In the genomic region with DNA sequence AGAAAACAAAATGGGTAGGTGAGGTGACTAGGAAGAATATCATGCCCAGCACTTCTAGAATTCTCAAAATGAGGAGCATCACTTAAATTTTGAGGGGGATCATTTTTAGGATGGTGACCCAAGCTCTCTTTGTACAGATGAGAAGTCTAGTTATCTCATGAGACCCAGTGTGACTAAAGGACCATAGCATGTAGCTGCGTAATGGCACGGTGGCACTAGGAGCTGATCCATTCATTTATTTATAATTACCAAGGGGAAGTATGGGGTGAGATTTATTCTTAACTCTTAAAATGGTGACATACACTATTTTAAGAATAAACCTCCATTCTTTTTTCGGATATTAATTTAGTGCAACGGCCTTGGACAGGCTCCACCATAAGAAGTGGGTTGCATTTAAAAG, we compare ENCODE assay signal across 17 cellular contexts. TPM values are rescaled to one million over a fixed set of nuclear protein-coding genes. Genes with fewer than 3 reads are reported as not detected.
DNase-seq lines count a peak whose midpoint lies in the region; ATAC-seq and TF ChIP-seq lines count a peak whose summit lies in the region.
"Had no signal": no experiment of that assay in that cellular context is flagged by ENCODE, and none has a peak within 500 bp of the region (broad histone marks: within the 10 kb centered on the region; RNA-seq: fewer than 3 reads in every experiment).

No MANE protein-coding gene starts in this region.

- H3K27ac ChIP-seq in heart right ventricle (peak overlapping the region in 6 of 10 donors; percentile 3 to 52 (median 25)), right cardiac atrium (ENCODE audit: low read length) (no peak overlapping the region), mammary epithelial cell (ENCODE audit: insufficient read depth, low read depth, low read length) (peak overlapping the region; percentile 23)
- H3K27ac ChIP-seq: pancreas, VCaP had no signal

- H3K27me3 ChIP-seq in heart right ventricle: no peaks in the 10 kb centered on the region
- H3K27me3 ChIP-seq in right cardiac atrium (ENCODE audit: control insufficient read depth, insufficient read depth): no peaks in the 10 kb centered on the region
- H3K27me3 ChIP-seq in mammary epithelial cell (ENCODE audit: insufficient read depth, low read length): no peaks in the 10 kb centered on the region
- H3K27me3 ChIP-seq: pancreas had no signal

- in situ Hi-C loops in mammary epithelial cell (cut with MboI; ENCODE audit: low sequenced_read_pairs in 2 of 2): no loop called here

- ATAC-seq in heart right ventricle (no peak), right cardiac atrium (no peak), GM21737 (IDR thresholded peaks at IDR 0.05; ENCODE audit: unreplicated experiment) (no peak), GM21576 (IDR thresholded peaks at IDR 0.05; ENCODE audit: unreplicated experiment) (no peak)
- no peak for ATAC-seq in natural killer cell treated with Interleukin-12 subunit alpha and Interleukin-12 subunit beta and Interleukin-15 and Interleukin-18, amount 100 ng/mL, for 72 hours
- ATAC-seq: pancreas had no signal

- H3K9ac ChIP-seq in mammary epithelial cell (ENCODE audit: insufficient read depth, low read length): no peak overlapping the region

- intact Hi-C loops in heart right ventricle (cut with DNase I) (no loop called here), right cardiac atrium (cut with DNase I) (no loop called here), mammary epithelial cell (cut with micrococcal nuclease) (no loop called here)

- H3K79me2 ChIP-seq in mammary epithelial cell (ENCODE audit: insufficient read depth, low read length): peaks cover 99% of the 10 kb centered on the region

- CTCF ChIA-PET in mammary epithelial cell (lab: Charles Lee; ENCODE audit: low non-redundant PET): no interaction called here

- no peaks in the 10 kb centered on the region for H4K20me1 ChIP-seq in mammary epithelial cell (ENCODE audit: insufficient read depth, low read length)

- no peaks in the 10 kb centered on the region for H3K9me3 Mint-ChIP-seq in natural killer cell treated with Interleukin-12 subunit alpha and Interleukin-12 subunit beta and Interleukin-15 and Interleukin-18, amount 100 ng/mL, for 72 hours
- H3K9me3 Mint-ChIP-seq: activated naive CD8-positive, alpha-beta T cell treated with anti-CD3 and anti-CD28 coated beads, Interleukin-2, amount 10 ng/mL, durations not matched to agents 7 days and 5 days had no signal

- H3K4me3 Mint-ChIP-seq in natural killer cell treated with Interleukin-12 subunit alpha and Interleukin-12 subunit beta and Interleukin-15 and Interleukin-18, amount 100 ng/mL, for 72 hours: peak overlapping the region; percentile 40
- H3K4me3 Mint-ChIP-seq: activated naive CD8-positive, alpha-beta T cell treated with anti-CD3 and anti-CD28 coated beads, Interleukin-2, amount 10 ng/mL, durations not matched to agents 7 days and 5 days had no signal

- WGBS in heart right ventricle, 2 donors: 56 to 62% methylated on average over 4 of the region's 4 CpGs
- WGBS in right cardiac atrium: 63% methylated on average over 4 of the region's 4 CpGs
- WGBS in mammary epithelial cell (ENCODE audit: low coverage, missing lambda C conversion rate): 63% methylated on average over 4 of the region's 4 CpGs

- H3K9me3 ChIP-seq in heart right ventricle (no peaks in the 10 kb centered on the region), right cardiac atrium (ENCODE audit: control insufficient read depth, low read length) (no peaks in the 10 kb centered on the region), mammary epithelial cell (replicated peaks; ENCODE audit: insufficient read depth, low read length) (no peaks in the 10 kb centered on the region)
- H3K9me3 ChIP-seq: pancreas had no signal

- BruUV-seq in mammary epithelial cell (replicated peaks; lab: Mats Ljungman, UMichigan): no TSS peak

- peaks cover 28% of the 10 kb centered on the region for H3K36me3 Mint-ChIP-seq in natural killer cell treated with Interleukin-12 subunit alpha and Interleukin-12 subunit beta and Interleukin-15 and Interleukin-18, amount 100 ng/mL, for 72 hours

- no peak for TF ChIP-seq CTCF in heart right ventricle (IDR thresholded peaks at IDR 0.05)
- TF ChIP-seq CTCF in mammary epithelial cell (conservative IDR thresholded peaks at IDR 0.05 in 1 of 2, IDR thresholded peaks at IDR 0.05 in 1 of 2; ENCODE audit: extremely low read depth in 1 of 2, insufficient read depth in 1 of 2, low read depth in 1 of 2, low read length in 2 of 2): no peak

- dilution Hi-C loops in mammary epithelial cell (cut with HindIII; ENCODE audit: low sequenced_read_pairs): no loop called here

- peak overlapping the region; percentile 37 for H3K4me2 ChIP-seq in mammary epithelial cell (ENCODE audit: insufficient read depth, low read depth, low read length)

- peaks cover 0 to 32% (median 7%) of the 10 kb centered on the region in 9 donors for H3K36me3 ChIP-seq in heart right ventricle
- H3K36me3 ChIP-seq in mammary epithelial cell (ENCODE audit: insufficient read depth, low read length): peaks cover 13% of the 10 kb centered on the region

- H3K4me1 ChIP-seq in heart right ventricle: peaks cover 16 to 100% (median 90%) of the 10 kb centered on the region in 9 donors
- H3K4me1 ChIP-seq in right cardiac atrium (ENCODE audit: control insufficient read depth, insufficient read depth, low read length): peaks cover 10% of the 10 kb centered on the region
- peaks cover 39% of the 10 kb centered on the region for H3K4me1 ChIP-seq in mammary epithelial cell (ENCODE audit: insufficient read depth, low read length)

- DNase-seq in heart right ventricle (no peak), right cardiac atrium (no peak), mammary epithelial cell (no peak), GM19238 (ENCODE audit: insufficient read length, low spot score) (no peak)
- no peak for DNase-seq in natural killer cell treated with Interleukin-12 subunit alpha and Interleukin-12 subunit beta and Interleukin-15 and Interleukin-18, amount 100 ng/mL, for 72 hours (ENCODE audit: low spot score)
- DNase-seq in activated CD4-positive, alpha-beta T cell treated with anti-CD3 and anti-CD28 coated beads, Interleukin-2, amount 50 U/mL, for 48 hours: no peak
- DNase-seq: ACHN; activated naive CD8-positive, alpha-beta T cell treated with anti-CD3 and anti-CD28 coated beads, Interleukin-2, amount 10 ng/mL, durations not matched to agents 7 days and 5 days; caudate nucleus; islet precursor cell; Kasumi-1; NCI-H1436; NCI-H446; pancreas had no signal

- peaks cover 61 to 66% of the 10 kb centered on the region in 2 donors for H3K4me1 Mint-ChIP-seq in natural killer cell treated with Interleukin-12 subunit alpha and Interleukin-12 subunit beta and Interleukin-15 and Interleukin-18, amount 100 ng/mL, for 72 hours (ENCODE audit: low read depth in 2 of 2)

- H2AFZ ChIP-seq in mammary epithelial cell (ENCODE audit: low read depth, low read length): no peak overlapping the region

- H3K27me3 Mint-ChIP-seq in natural killer cell treated with Interleukin-12 subunit alpha and Interleukin-12 subunit beta and Interleukin-15 and Interleukin-18, amount 100 ng/mL, for 72 hours: no peaks in the 10 kb centered on the region
- H3K27me3 Mint-ChIP-seq: activated naive CD8-positive, alpha-beta T cell treated with anti-CD3 and anti-CD28 coated beads, Interleukin-2, amount 10 ng/mL, durations not matched to agents 7 days and 5 days had no signal

- no peak overlapping the region for H3K4me3 ChIP-seq in heart right ventricle
- H3K4me3 ChIP-seq in right cardiac atrium (ENCODE audit: low read length): no peak overlapping the region
- H3K4me3 ChIP-seq in mammary epithelial cell (replicated peaks in 1 of 3; ENCODE audit: insufficient read depth in 1 of 3, low read depth in 2 of 3, low read length in 3 of 3): no peak overlapping the region
- H3K4me3 ChIP-seq: pancreas had no signal

- H3K27ac Mint-ChIP-seq in natural killer cell treated with Interleukin-12 subunit alpha and Interleukin-12 subunit beta and Interleukin-15 and Interleukin-18, amount 100 ng/mL, for 72 hours: peak overlapping the region; percentile 58 to 85
- H3K27ac Mint-ChIP-seq: activated naive CD8-positive, alpha-beta T cell treated with anti-CD3 and anti-CD28 coated beads, Interleukin-2, amount 10 ng/mL, durations not matched to agents 7 days and 5 days had no signal

RNA-seq across cellular contexts. Expression of gene IQGAP1, which starts 8.3 kb away (rescaled TPM):
- total RNA-seq in heart right ventricle: 10 to 100 TPM; 28.6 to 81.7 (median 35.0) TPM
- polyA plus RNA-seq in heart right ventricle: 10 to 100 TPM; 29.5 to 41.7 TPM
- 10 to 100 TPM; 37.8 to 57.9 (median 53.8) TPM for total RNA-seq in right cardiac atrium
- polyA plus RNA-seq in right cardiac atrium: 30.0 TPM
- total RNA-seq in mammary epithelial cell: 100 to 1,000 TPM; 247 to 272 TPM
- 131 TPM for polyA plus RNA-seq in mammary epithelial cell
- 618 TPM for polyA minus RNA-seq in mammary epithelial cell
- total RNA-seq in natural killer cell treated with Interleukin-12 subunit alpha and Interleukin-12 subunit beta and Interleukin-15 and Interleukin-18, amount 100 ng/mL, for 72 hours: 100 to 1,000 TPM; 222 to 382 TPM

RNA-seq across cellular contexts. Expression of gene ZNF774, which starts 44.2 kb away (rescaled TPM):
- total RNA-seq in heart right ventricle: 10 to 100 TPM in 2 of 10 donors, 1 to 10 TPM in 8; 2.2 to 19.6 (median 7.0) TPM
- 1 to 10 TPM; 2.8 to 4.2 TPM for polyA plus RNA-seq in heart right ventricle
- 1 to 10 TPM; 3.1 to 6.4 (median 4.6) TPM for total RNA-seq in right cardiac atrium
- polyA plus RNA-seq in right cardiac atrium: 2.0 TPM
- 1 to 10 TPM; 5.7 to 6.0 TPM for total RNA-seq in mammary epithelial cell
- 2.2 TPM for polyA plus RNA-seq in mammary epithelial cell
- 2.8 TPM for polyA minus RNA-seq in mammary epithelial cell
- total RNA-seq in natural killer cell treated with Interleukin-12 subunit alpha and Interleukin-12 subunit beta and Interleukin-15 and Interleukin-18, amount 100 ng/mL, for 72 hours: 1 to 10 TPM; 1.3 to 1.4 TPM
